In genomic region chr3:107992976-107993684, GRCh38 we compare ENCODE assay signal across 9 cellular contexts.
DNase-seq lines count a peak whose midpoint lies in the region; ATAC-seq and TF ChIP-seq lines count a peak whose summit lies in the region.
"Had no signal": no experiment of that assay in that cellular context is flagged by ENCODE, and none has a peak within 500 bp of the region (broad histone marks: within the 10 kb centered on the region; RNA-seq: fewer than 3 reads in every experiment).

No MANE protein-coding gene starts in this region.

- H3K27ac ChIP-seq in RWPE2 (ENCODE audit: poor library complexity, severe bottlenecking) (peak overlapping the region; percentile 43), endodermal cell (ENCODE audit: low read depth, low read length) (no peak overlapping the region)

- H3K9me3 ChIP-seq in RWPE2 (ENCODE audit: severe bottlenecking) (no peaks in the 10 kb centered on the region), endodermal cell (ENCODE audit: control insufficient read depth, low read length) (no peaks in the 10 kb centered on the region)

- no peaks in the 10 kb centered on the region for H3K36me3 Mint-ChIP-seq in endodermal cell (ENCODE audit: low read depth)
- H3K36me3 Mint-ChIP-seq: CD8-positive, alpha-beta T cell had no signal

- no peaks in the 10 kb centered on the region for H3K9me3 Mint-ChIP-seq in endodermal cell
- H3K9me3 Mint-ChIP-seq: CD8-positive, alpha-beta T cell had no signal

- no peak overlapping the region for H3K9ac ChIP-seq in endodermal cell (ENCODE audit: extremely low read depth, low read length, poor library complexity, severe bottlenecking)

- no peak overlapping the region for H3K4me3 Mint-ChIP-seq in endodermal cell
- H3K4me3 Mint-ChIP-seq: CD8-positive, alpha-beta T cell had no signal

- H3K4me3 ChIP-seq in RWPE2 (ENCODE audit: severe bottlenecking) (no peak overlapping the region), endodermal cell (ENCODE audit: low read length) (no peak overlapping the region)

- H3K4me1 ChIP-seq in RWPE2 (ENCODE audit: insufficient read depth, poor library complexity, severe bottlenecking) (peaks cover 39% of the 10 kb centered on the region), endodermal cell (ENCODE audit: control insufficient read depth, insufficient read depth, low read length) (no peaks in the 10 kb centered on the region)

- H3K27me3 Mint-ChIP-seq in endodermal cell (ENCODE audit: insufficient read depth) = peaks cover 3% of the 10 kb centered on the region

- H3K27ac Mint-ChIP-seq in endodermal cell = no peak overlapping the region
- H3K27ac Mint-ChIP-seq: CD8-positive, alpha-beta T cell had no signal

- DNase-seq in A172 (ENCODE audit: low spot score) (peak; percentile 64), RWPE2 (ENCODE audit: low spot score) (no peak), islet precursor cell (peak; percentile 89), endodermal cell (no peak), KG1 (lab: John Stamatoyannopoulos, UW) (no peak)
- DNase-seq: CD8-positive, alpha-beta T cell had no signal

- WGBS in endodermal cell (ENCODE audit: insufficient coverage in 1 of 2, insufficient read length in 1 of 2), 2 experiments = 88% methylated on average over 9 of the region's 9 CpGs; no CpG with 5 or more reads in 1 of the 2 experiments

- H3K27me3 ChIP-seq in RWPE2 (ENCODE audit: insufficient read depth, poor library complexity, severe bottlenecking) = no peaks in the 10 kb centered on the region
- H3K27me3 ChIP-seq in endodermal cell (ENCODE audit: control insufficient read depth, insufficient read depth, low read length, poor library complexity, severe bottlenecking) = peaks cover 7% of the 10 kb centered on the region

- no peaks in the 10 kb centered on the region for H3K4me1 Mint-ChIP-seq in endodermal cell

- peak; percentile 79 for ATAC-seq in GM18868 (IDR thresholded peaks at IDR 0.05; ENCODE audit: unreplicated experiment)
- ATAC-seq in RWPE2 (ENCODE audit: low read depth) = peak; percentile 57
- no peak for ATAC-seq in HG03159 (IDR thresholded peaks at IDR 0.05; ENCODE audit: unreplicated experiment)
- ATAC-seq in GM18498 (IDR thresholded peaks at IDR 0.05; ENCODE audit: unreplicated experiment) = no peak
- ATAC-seq: CD8-positive, alpha-beta T cell had no signal

- H3K36me3 ChIP-seq in RWPE2 (ENCODE audit: low read depth) = no peaks in the 10 kb centered on the region
- H3K36me3 ChIP-seq in endodermal cell (ENCODE audit: control insufficient read depth, insufficient read depth, low read length) = no peaks in the 10 kb centered on the region

- no peak for TF ChIP-seq CTCF in RWPE2 (IDR thresholded peaks at IDR 0.05; ENCODE audit: poor library complexity, severe bottlenecking)
- TF ChIP-seq CTCF in endodermal cell (conservative IDR thresholded peaks at IDR 0.05) = no peak

Comparison
In these comparisons a context has a peak if more than half of its experiments do, and no peak if none do; other contexts are left out.
1. DNase-seq: peak in A172 (single experiment) and islet precursor cell (single experiment); none in RWPE2 (single experiment), endodermal cell (single experiment) and KG1 (single experiment).
2. ATAC-seq: peak in GM18868 (single experiment) and RWPE2 (single experiment); none in HG03159 (single experiment) and GM18498 (single experiment).